Comparison of ENCODE assay signal across 9 cellular contexts in genomic region chr2:47002480-47003381, GRCh38.
DNase-seq lines count a peak whose midpoint lies in the region; ATAC-seq and TF ChIP-seq lines count a peak whose summit lies in the region.
"Had no signal": no experiment of that assay in that cellular context is flagged by ENCODE, and none has a peak within 500 bp of the region (broad histone marks: within the 10 kb centered on the region; RNA-seq: fewer than 3 reads in every experiment).

No MANE protein-coding gene starts in this region.

- in situ Hi-C loops in mammary epithelial cell (cut with MboI; ENCODE audit: low sequenced_read_pairs in 2 of 2) = no loop called here

- TF ChIP-seq EP300 in suprapubic skin (IDR thresholded peaks at IDR 0.05) = no peak

- H3K36me3 Mint-ChIP-seq in MCF 10A (ENCODE audit: insufficient read depth, unreplicated experiment) (peaks cover 41% of the 10 kb centered on the region), immature natural killer cell (peaks cover 14 to 17% (median 14%) of the 10 kb centered on the region in 3 donors)

- H2AFZ ChIP-seq in mammary epithelial cell (ENCODE audit: low read depth, low read length) = no peak overlapping the region
- H2AFZ ChIP-seq in Karpas-422 (ENCODE audit: low read length) = no peak overlapping the region
- H2AFZ ChIP-seq: parathyroid adenoma had no signal

- H3K4me1 Mint-ChIP-seq in MCF 10A (ENCODE audit: insufficient read depth, unreplicated experiment) (peaks cover 26% of the 10 kb centered on the region), immature natural killer cell (peaks cover 0 to 14% of the 10 kb centered on the region in 2 donors)

- H3K79me2 ChIP-seq in mammary epithelial cell (ENCODE audit: insufficient read depth, low read length) (no peaks in the 10 kb centered on the region), Karpas-422 (ENCODE audit: low read length) (peaks cover 21% of the 10 kb centered on the region)
- H3K79me2 ChIP-seq: parathyroid adenoma had no signal

- BruUV-seq in MCF 10A (replicated peaks; lab: Mats Ljungman, UMichigan) (no TSS peak), mammary epithelial cell (replicated peaks; lab: Mats Ljungman, UMichigan) (no TSS peak)

- H3K27me3 Mint-ChIP-seq in MCF 10A (ENCODE audit: insufficient read depth, unreplicated experiment) = no peaks in the 10 kb centered on the region
- H3K27me3 Mint-ChIP-seq in immature natural killer cell (ENCODE audit: low read depth in 3 of 3) = peaks cover 0 to 3% (median 2%) of the 10 kb centered on the region in 3 donors

- WGBS in mammary epithelial cell (ENCODE audit: low coverage, missing lambda C conversion rate) = 78% methylated on average over 5 of the region's 7 CpGs
- 59% methylated on average over 7 of the region's 7 CpGs for WGBS in suprapubic skin

- peaks cover 4% of the 10 kb centered on the region for H3K36me3 ChIP-seq in mammary epithelial cell (ENCODE audit: insufficient read depth, low read length)
- H3K36me3 ChIP-seq in suprapubic skin = peaks cover 41% of the 10 kb centered on the region
- peaks cover 23% of the 10 kb centered on the region; the same call in 1 of the 2 replicates for H3K36me3 ChIP-seq in Karpas-422 (ENCODE audit: insufficient read depth, low read length)

- peaks cover 20% of the 10 kb centered on the region for H3K4me1 ChIP-seq in mammary epithelial cell (ENCODE audit: insufficient read depth, low read length)
- H3K4me1 ChIP-seq in suprapubic skin = peaks cover 29% of the 10 kb centered on the region
- H3K4me1 ChIP-seq in Karpas-422 (ENCODE audit: low read length) = no peaks in the 10 kb centered on the region

- dilution Hi-C loops in mammary epithelial cell (cut with HindIII; ENCODE audit: low sequenced_read_pairs) = no loop called here

- POLR2A ChIA-PET in MCF 10A (lab: Yijun Ruan, JAX) = no interaction called here

- TF ChIP-seq POLR2A in suprapubic skin (IDR thresholded peaks at IDR 0.05) = no peak

- no peak overlapping the region for H3K27ac ChIP-seq in mammary epithelial cell (ENCODE audit: insufficient read depth, low read depth, low read length)
- peak overlapping the region; percentile 49 for H3K27ac ChIP-seq in suprapubic skin
- no peak overlapping the region for H3K27ac ChIP-seq in Karpas-422 (ENCODE audit: low read length)
- H3K27ac ChIP-seq: parathyroid adenoma had no signal

- no peak overlapping the region for H3K4me3 Mint-ChIP-seq in MCF 10A (ENCODE audit: unreplicated experiment)
- no peak overlapping the region for H3K4me3 Mint-ChIP-seq in immature natural killer cell

- no peaks in the 10 kb centered on the region for H3K9me3 Mint-ChIP-seq in MCF 10A (ENCODE audit: unreplicated experiment)
- H3K9me3 Mint-ChIP-seq in immature natural killer cell = no peaks in the 10 kb centered on the region

- H3K9me2 ChIP-seq in Karpas-422 (replicated peaks; ENCODE audit: insufficient read depth, low read length) = no peaks in the 10 kb centered on the region

- H3K4me3 ChIP-seq in mammary epithelial cell (replicated peaks in 1 of 3; ENCODE audit: insufficient read depth in 1 of 3, low read depth in 2 of 3, low read length in 3 of 3) = no peak overlapping the region
- H3K4me3 ChIP-seq in suprapubic skin = no peak overlapping the region
- no peak overlapping the region for H3K4me3 ChIP-seq in Karpas-422 (ENCODE audit: low read length)

- H3K4me2 ChIP-seq in mammary epithelial cell (ENCODE audit: insufficient read depth, low read depth, low read length) (no peak overlapping the region), Karpas-422 (ENCODE audit: low read depth, low read length, poor library complexity, severe bottlenecking) (no peak overlapping the region)

- peak overlapping the region; percentile 26 for H3K27ac Mint-ChIP-seq in MCF 10A (ENCODE audit: low read depth, unreplicated experiment)
- peak overlapping the region in 5 of 6 donors; percentile 34 to 57 (median 45) for H3K27ac Mint-ChIP-seq in immature natural killer cell

- H3K27me3 ChIP-seq in mammary epithelial cell (ENCODE audit: insufficient read depth, low read length) (no peaks in the 10 kb centered on the region), suprapubic skin (no peaks in the 10 kb centered on the region), Karpas-422 (ENCODE audit: low read length) (no peaks in the 10 kb centered on the region)

- H3K9me3 ChIP-seq in mammary epithelial cell (replicated peaks; ENCODE audit: insufficient read depth, low read length) = no peaks in the 10 kb centered on the region
- no peaks in the 10 kb centered on the region for H3K9me3 ChIP-seq in suprapubic skin
- H3K9me3 ChIP-seq in Karpas-422 (ENCODE audit: low read length) = no peaks in the 10 kb centered on the region

- DNase-seq in MCF 10A (ENCODE audit: unreplicated experiment) (no peak), mammary epithelial cell (no peak), amniotic epithelial cell (ENCODE audit: low read depth) (peak; percentile 29), immature natural killer cell (no peak), suprapubic skin (ENCODE audit: low spot score in 2 of 2) (no peak), Karpas-422 (no peak), 8988T (no peak)

- intact Hi-C loops in MCF 10A (cut with micrococcal nuclease) = no loop called here
- intact Hi-C loops in mammary epithelial cell (cut with micrococcal nuclease) = no loop called here

- TF ChIP-seq CTCF in MCF 10A (IDR thresholded peaks at IDR 0.05; ENCODE audit: unreplicated experiment) (no peak), mammary epithelial cell (conservative IDR thresholded peaks at IDR 0.05 in 1 of 2, IDR thresholded peaks at IDR 0.05 in 1 of 2; ENCODE audit: extremely low read depth in 1 of 2, insufficient read depth in 1 of 2, low read depth in 1 of 2, low read length in 2 of 2) (peak in 1 of 2 donors; percentile 11), suprapubic skin (IDR thresholded peaks at IDR 0.05) (no peak)

- CTCF ChIA-PET in MCF 10A (lab: Yijun Ruan, JAX) (interaction anchor here (1.1 to 1.3 kb wide), 2 partner anchors 93 to 334 kb away, joined by 3 read pairs; no protein-coding TSS in a partner anchor), mammary epithelial cell (lab: Charles Lee; ENCODE audit: low non-redundant PET) (no interaction called here)

- H3K9ac ChIP-seq in mammary epithelial cell (ENCODE audit: insufficient read depth, low read length) (no peak overlapping the region), Karpas-422 (ENCODE audit: low read length) (no peak overlapping the region)
- H3K9ac ChIP-seq: parathyroid adenoma had no signal

- no peak for ATAC-seq in HG03135 (IDR thresholded peaks at IDR 0.05; ENCODE audit: unreplicated experiment)

- H4K20me1 ChIP-seq in mammary epithelial cell (ENCODE audit: insufficient read depth, low read length) (no peaks in the 10 kb centered on the region), Karpas-422 (ENCODE audit: insufficient read depth, low read depth, low read length) (0 out of 2 replicates have a peak, but pooled peaks cover 8% of the 10 kb centered on the region)
